ENCODE assay signal across 33 cellular contexts in the genomic region with DNA sequence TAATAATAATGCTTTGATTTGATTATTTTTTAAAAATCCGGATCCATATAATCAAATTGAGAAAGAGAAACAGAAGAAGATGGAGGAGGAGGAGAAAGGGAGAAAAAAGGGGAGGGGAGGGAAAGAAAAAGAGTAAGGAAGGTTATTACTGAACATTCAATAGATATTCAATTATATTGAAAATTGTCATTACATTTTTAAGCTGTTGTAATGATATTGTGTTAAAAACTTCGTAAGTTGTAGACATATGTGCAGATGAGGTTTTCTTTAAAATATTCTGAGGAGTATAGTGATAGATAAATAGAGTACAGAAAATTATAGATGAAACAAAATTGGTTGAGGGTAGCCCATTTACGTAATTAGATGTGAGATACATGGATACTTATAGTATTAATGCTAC.
"Had no signal": no experiment of that assay in that cellular context is flagged by ENCODE, and none has a peak within 500 bp of the region (broad histone marks: within the 10 kb centered on the region; RNA-seq: fewer than 3 reads in every experiment).

No MANE protein-coding gene starts in this region.

- H3K36me3 ChIP-seq: adrenal gland, ascending aorta, brain microvascular endothelial cell, breast epithelium, cardiac muscle cell had no signal

- H3K4me3 ChIP-seq: adrenal gland, ascending aorta, body of pancreas, breast epithelium, cardiac muscle cell had no signal

- H3K27ac ChIP-seq: adrenal gland, ascending aorta, body of pancreas, brain microvascular endothelial cell, breast epithelium, cardiac muscle cell had no signal

- H3K27me3 ChIP-seq: adrenal gland, ascending aorta, body of pancreas, brain microvascular endothelial cell, breast epithelium, cardiac muscle cell had no signal

- DNase-seq: activated effector memory CD4-positive, alpha-beta T cell treated with anti-CD3 and anti-CD28 coated beads, Interleukin-2, amount 50 U/mL, for 16 hours; activated effector memory CD4-positive, alpha-beta T cell treated with Interleukin-2 at 50 U/mL for 16 hours; activated gamma-delta T cell; activated gamma-delta T cell treated with Interleukin-2 at 50 U/mL for 16 hours; activated naive CD4-positive, alpha-beta T cell; activated naive CD4-positive, alpha-beta T cell treated with anti-CD3 and anti-CD28 coated beads for 36 hours; activated naive CD4-positive, alpha-beta T cell treated with anti-CD3 and anti-CD28 coated beads, Interleukin-2, amount 10 ng/mL, durations not matched to agents 7 days and 5 days; activated naive CD4-positive, alpha-beta T cell treated with anti-CD3 and anti-CD28 coated beads, Interleukin-2, amount 50 U/mL, for 16 hours; activated naive CD4-positive, alpha-beta T cell treated with Interleukin-2 at 50 U/mL for 16 hours; activated naive CD8-positive, alpha-beta T cell treated with anti-CD3 and anti-CD28 coated beads for 36 hours; activated naive CD8-positive, alpha-beta T cell treated with anti-CD3 and anti-CD28 coated beads, Interleukin-2, amount 10 ng/mL, durations not matched to agents 7 days and 5 days; activated naive CD8-positive, alpha-beta T cell treated with anti-CD3 and anti-CD28 coated beads, Interleukin-2, amount 50 U/mL, for 24 hours; activated T-cell treated with anti-CD3 and anti-CD28 coated beads, Interleukin-2, amount 50 U/mL, for 24 hours; activated T-cell treated with anti-CD3 and anti-CD28 coated beads, Interleukin-2, amount 50 U/mL, for 4 hours; activated T-cell treated with anti-CD3 and anti-CD28 coated beads, Interleukin-2, amount 50 U/mL, for 48 hours; activated T-cell treated with anti-CD3 and anti-CD28 coated beads, Interleukin-2, amount 50 U/mL, for 72 hours; adrenal gland; amniotic stem cell; amygdala; anterior cingulate cortex; aorta; body of pancreas; brain microvascular endothelial cell; caudate nucleus; central memory CD4-positive, alpha-beta T cell; cerebellar nuclear complex had no signal

- H3K9me3 ChIP-seq: adrenal gland, ascending aorta, body of pancreas, breast epithelium had no signal

- FAIRE-seq: astrocyte, bronchial epithelial cell had no signal

- ATAC-seq: activated naive CD4-positive, alpha-beta T cell treated with anti-CD3 and anti-CD28 coated beads, Interleukin-2, amount 50 U/mL, for 72 hours; activated naive CD8-positive, alpha-beta T cell treated with anti-CD3 and anti-CD28 coated beads, Interleukin-2, amount 50 U/mL, for 24 hours; activated T-cell treated with anti-CD3 and anti-CD28 coated beads, Interleukin-2, amount 50 U/mL, for 4 hours; activated T-cell treated with anti-CD3 and anti-CD28 coated beads, Interleukin-2, amount 50 U/mL, for 72 hours; activated T-helper 17 cell treated with anti-CD3 and anti-CD28 coated beads, Interleukin-2, amount 50 U/mL, for 72 hours; body of pancreas had no signal

- H3K4me1 ChIP-seq: adrenal gland, ascending aorta, body of pancreas, breast epithelium had no signal
